ENCODE assay signal across 8 cellular contexts in the genomic region with DNA sequence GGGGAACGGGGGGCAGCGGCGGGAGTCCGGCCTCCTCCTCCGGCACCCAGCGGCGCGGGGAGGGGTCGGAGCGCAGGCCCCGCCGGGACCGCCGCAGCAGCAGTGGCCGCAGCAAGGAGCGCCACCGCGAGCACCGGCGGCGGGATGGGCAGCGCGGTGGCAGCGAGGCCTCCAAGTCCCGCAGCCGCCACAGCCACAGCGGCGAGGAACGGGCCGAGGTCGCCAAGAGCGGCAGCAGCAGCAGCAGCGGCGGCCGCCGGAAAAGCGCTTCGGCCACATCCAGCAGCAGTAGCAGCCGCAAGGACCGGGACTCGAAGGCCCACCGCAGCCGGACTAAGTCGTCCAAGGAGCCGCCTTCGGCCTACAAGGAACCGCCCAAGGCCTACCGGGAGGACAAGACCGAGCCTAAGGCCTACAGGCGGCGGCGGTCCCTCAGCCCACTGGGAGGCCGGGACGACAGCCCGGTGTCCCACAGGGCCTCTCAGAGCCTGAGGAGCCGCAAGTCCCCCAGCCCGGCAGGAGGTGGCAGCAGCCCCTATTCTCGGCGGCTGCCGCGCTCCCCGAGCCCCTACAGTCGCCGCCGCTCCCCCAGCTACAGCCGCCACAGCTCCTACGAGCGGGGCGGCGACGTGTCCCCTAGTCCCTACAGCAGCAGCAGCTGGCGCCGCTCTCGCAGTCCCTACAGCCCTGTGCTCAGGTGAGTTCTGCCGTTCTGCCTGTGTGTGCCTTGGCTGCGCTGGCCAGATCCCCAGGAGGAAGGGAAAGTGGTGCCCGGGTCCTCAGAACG. TPM values are rescaled to one million over a fixed set of nuclear protein-coding genes. Genes with fewer than 3 reads are reported as not detected.
DNase-seq lines count a peak whose midpoint lies in the region; ATAC-seq lines count a peak whose summit lies in the region.

No MANE protein-coding gene starts in this region.

- peak; percentile 13 for ATAC-seq in HG02884 (IDR thresholded peaks at IDR 0.05; ENCODE audit: unreplicated experiment)

- POLR2A ChIA-PET in activated CD4-positive, alpha-beta memory T cell treated with anti-CD3 and anti-CD28 coated beads, Interleukin-2, amount 10 ng/mL, durations not matched to agents 7 days and 5 days (lab: Charles Lee) = interaction anchor here (0.9 to 5.5 kb wide), 14 partner anchors 8 to 385 kb away, joined by 3 to 45 read pairs (median 4); partner anchors contain the start of genes MPLKIP and SUGCT

- H3K36me3 Mint-ChIP-seq in activated CD4-positive, alpha-beta memory T cell treated with anti-CD3 and anti-CD28 coated beads, Interleukin-2, amount 10 ng/mL, durations not matched to agents 7 days and 5 days (ENCODE audit: low read depth) = peaks cover 32% of the 10 kb centered on the region

- peak overlapping the region; percentile 82 for H3K27ac Mint-ChIP-seq in activated CD4-positive, alpha-beta memory T cell treated with anti-CD3 and anti-CD28 coated beads, Interleukin-2, amount 10 ng/mL, durations not matched to agents 7 days and 5 days

- peaks cover 4% of the 10 kb centered on the region for H3K4me1 ChIP-seq in ectodermal cell (ENCODE audit: control insufficient read depth, insufficient read depth, low read length)

- no peaks in the 10 kb centered on the region for H3K36me3 ChIP-seq in ectodermal cell (ENCODE audit: control insufficient read depth, insufficient read depth, low read length)

- H3K4me3 Mint-ChIP-seq in activated CD4-positive, alpha-beta memory T cell treated with anti-CD3 and anti-CD28 coated beads, Interleukin-2, amount 10 ng/mL, durations not matched to agents 7 days and 5 days = peak overlapping the region; percentile 97

- peak overlapping the region; percentile 89 for H3K27ac ChIP-seq in ectodermal cell (ENCODE audit: insufficient read depth, low read depth, low read length, poor library complexity, severe bottlenecking)

- no peaks in the 10 kb centered on the region for H3K27me3 Mint-ChIP-seq in activated CD4-positive, alpha-beta memory T cell treated with anti-CD3 and anti-CD28 coated beads, Interleukin-2, amount 10 ng/mL, durations not matched to agents 7 days and 5 days

- no peaks in the 10 kb centered on the region for H3K9me3 Mint-ChIP-seq in activated CD4-positive, alpha-beta memory T cell treated with anti-CD3 and anti-CD28 coated beads, Interleukin-2, amount 10 ng/mL, durations not matched to agents 7 days and 5 days

- CTCF ChIA-PET in activated CD4-positive, alpha-beta memory T cell treated with anti-CD3 and anti-CD28 coated beads, Interleukin-2, amount 10 ng/mL, durations not matched to agents 7 days and 5 days (lab: Charles Lee) = interaction anchor here (0.9 to 4.3 kb wide), 6 partner anchors 46 to 371 kb away, joined by 3 to 29 read pairs (median 5); no protein-coding TSS in a partner anchor

- H3K4me3 ChIP-seq in ectodermal cell (ENCODE audit: insufficient read depth, low read depth, low read length) = peak overlapping the region; percentile 85

- no peaks in the 10 kb centered on the region for H3K9me3 ChIP-seq in ectodermal cell (ENCODE audit: control insufficient read depth, low read length)

- H3K27me3 ChIP-seq in ectodermal cell (ENCODE audit: control insufficient read depth, insufficient read depth, low read length, poor library complexity, severe bottlenecking) = no peaks in the 10 kb centered on the region

- 0% methylated on average over 78 of the region's 78 CpGs for WGBS in ectodermal cell, 2 experiments

- DNase-seq in NCI-H82 (lab: John Stamatoyannopoulos, UW) (peak; percentile 78), NCI-H82 treated with DMSO at 0.1 percent for 48 hours (lab: John Stamatoyannopoulos, UW; ENCODE audit: unreplicated experiment) (no peak), NCI-H226 (peak; percentile 10), medulla oblongata (ENCODE audit: extremely low spot score) (peak; percentile 65)
- DNase-seq in activated CD4-positive, alpha-beta memory T cell treated with anti-CD3 and anti-CD28 coated beads, Interleukin-2, amount 10 ng/mL, durations not matched to agents 7 days and 5 days = peak; percentile 68
- peak; percentile 31 for DNase-seq in stimulated activated CD8-positive, alpha-beta memory T cell treated with anti-CD3 and anti-CD28 coated beads, Interleukin-12 subunit alpha, Interleukin-12 subunit beta, amount 100 ng/mL, for 24 hours (ENCODE audit: extremely low read depth)

- H3K4me1 Mint-ChIP-seq in activated CD4-positive, alpha-beta memory T cell treated with anti-CD3 and anti-CD28 coated beads, Interleukin-2, amount 10 ng/mL, durations not matched to agents 7 days and 5 days = peaks cover 53% of the 10 kb centered on the region

RNA-seq across cellular contexts. Expression of gene CDK13, which starts 1.3 kb away (rescaled TPM):
- total RNA-seq in activated CD4-positive, alpha-beta memory T cell treated with anti-CD3 and anti-CD28 coated beads, Interleukin-2, amount 10 ng/mL, durations not matched to agents 7 days and 5 days = 10 to 100 TPM; 46.5 to 48.7 TPM
- 43.8 TPM for polyA plus RNA-seq in ectodermal cell (2013, experiment 1 of 4)
- polyA plus RNA-seq in ectodermal cell (2013, experiment 2 of 4) = 44.1 TPM
- 38.5 TPM for polyA plus RNA-seq in ectodermal cell (2013, experiment 3 of 4)
- polyA plus RNA-seq in ectodermal cell (2013, experiment 4 of 4) = 42.4 TPM
